In genomic region chr13:20544186-20544914, GRCh38 we compare ENCODE assay signal across 1 cellular context.
TF ChIP-seq lines count a peak whose summit lies in the region.

No MANE protein-coding gene starts in this region.

TF ChIP-seq in GM23338, 12 proteins besides CTCF, POLR2A, EP300 and RAD21 (continued from another document):
- TF ChIP-seq ZNF462 (CRISPR knock-in tag; IDR thresholded peaks at IDR 0.05) = no peak
